In the genomic region with DNA sequence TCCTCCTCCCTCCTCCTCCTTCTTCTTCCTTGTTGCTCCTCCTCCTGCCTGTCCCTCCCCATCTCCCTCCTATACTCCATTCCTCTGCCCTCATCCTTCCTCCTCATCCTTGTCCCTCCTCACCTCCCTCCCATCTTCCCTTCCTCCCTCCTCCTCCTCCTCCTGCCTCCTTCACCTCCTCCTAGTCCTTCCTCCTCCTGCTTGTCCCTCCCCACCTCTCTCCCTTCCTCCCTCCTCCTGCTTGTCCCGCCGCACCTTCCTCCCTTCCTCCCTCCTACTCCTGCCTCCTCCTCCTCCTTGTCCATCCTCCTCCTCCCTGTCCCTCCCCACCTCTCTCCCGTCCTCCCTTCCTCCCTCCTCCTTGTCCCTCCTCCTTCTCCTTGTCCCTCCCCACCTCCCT, we compare ENCODE assay signal across 28 cellular contexts.
DNase-seq lines count a peak whose midpoint lies in the region; ATAC-seq, FAIRE-seq and TF ChIP-seq lines count a peak whose summit lies in the region.
"Had no signal": no experiment of that assay in that cellular context is flagged by ENCODE, and none has a peak within 500 bp of the region (broad histone marks: within the 10 kb centered on the region; RNA-seq: fewer than 3 reads in every experiment).

No MANE protein-coding gene starts in this region.

- H3K4me1 ChIP-seq in heart right ventricle = no peaks in the 10 kb centered on the region
- no peaks in the 10 kb centered on the region for H3K4me1 ChIP-seq in GM12878 (ENCODE audit: control insufficient read depth, insufficient read depth, low read length)
- H3K4me1 ChIP-seq in kidney (ENCODE audit: control insufficient read depth in 1 of 2, insufficient read depth in 1 of 2, low read depth in 1 of 2, low read length in 2 of 2) = peaks cover 3 to 12% of the 10 kb centered on the region in 2 donors
- no peaks in the 10 kb centered on the region for H3K4me1 ChIP-seq in Caco-2
- H3K4me1 ChIP-seq: A549 had no signal

- no peak overlapping the region for H2AFZ ChIP-seq in GM12878 (ENCODE audit: control insufficient read depth, low read depth, low read length)

- TF ChIP-seq EP300 in GM12878 (IDR thresholded peaks at IDR 0.05; ENCODE audit: borderline replicate concordance in 1 of 2, control insufficient read depth in 1 of 2, low read depth in 2 of 2, low read length in 2 of 2) = no peak

- WGBS in heart right ventricle, 2 donors = 43 to 48% methylated on average over 3 of the region's 3 CpGs
- 0% methylated on average over 1 of the region's 3 CpGs for WGBS in GM12878 (ENCODE audit: insufficient coverage, insufficient replicate concordance, low lambda C conversion rate, missing lambda C conversion rate)

- no peaks in the 10 kb centered on the region for H3K36me3 Mint-ChIP-seq in osteocyte (ENCODE audit: unreplicated experiment)
- H3K36me3 Mint-ChIP-seq in Caco-2 (ENCODE audit: insufficient read depth, unreplicated experiment) = no peaks in the 10 kb centered on the region
- H3K36me3 Mint-ChIP-seq: CD14-positive monocyte; CD8-positive, alpha-beta memory T cell had no signal

- TF ChIP-seq POLR2A in GM12878 (IDR thresholded peaks at IDR 0.05; ENCODE audit: low read depth, low read length) = no peak

- in situ Hi-C loops in GM12878 (cut with MboI) = no loop called here

- RAD21 ChIA-PET in GM12878 (lab: Charles Lee; ENCODE audit: unreplicated experiment) = no interaction called here

- no peak overlapping the region for H3K9ac ChIP-seq in GM12878 (ENCODE audit: control insufficient read depth, insufficient read depth, low read length)
- H3K9ac ChIP-seq in kidney (ENCODE audit: low read length in 2 of 2) = no peak overlapping the region
- H3K9ac ChIP-seq: BLaER1 treated with 17β-estradiol and CSF1 and Interleukin-3, amounts not matched to agents 10 nM and 100 nM had no signal

- H3K36me3 ChIP-seq in heart right ventricle = no peaks in the 10 kb centered on the region
- H3K36me3 ChIP-seq in GM12878 (ENCODE audit: control insufficient read depth in 2 of 2, insufficient read depth in 2 of 2, low read length in 1 of 2) = no peaks in the 10 kb centered on the region
- no peaks in the 10 kb centered on the region for H3K36me3 ChIP-seq in kidney (ENCODE audit: control insufficient read depth in 1 of 2, insufficient read depth in 2 of 2, low read length in 2 of 2)
- H3K36me3 ChIP-seq in Caco-2 (ENCODE audit: control insufficient read depth, insufficient read depth, low read length) = no peaks in the 10 kb centered on the region
- H3K36me3 ChIP-seq: BE2C; BLaER1 treated with 17β-estradiol and CSF1 and Interleukin-3, amounts not matched to agents 10 nM and 100 nM had no signal

- TF ChIP-seq CTCF in heart right ventricle (IDR thresholded peaks at IDR 0.05) (no peak), GM12878 (IDR thresholded peaks at IDR 0.05 in 2 of 3, conservative IDR thresholded peaks at IDR 0.05 in 1 of 3; ENCODE audit: control insufficient read depth in 2 of 3, extremely low read depth in 1 of 3, insufficient read depth in 1 of 3, low read depth in 3 of 3, low read length in 3 of 3) (no peak), kidney (IDR thresholded peaks at IDR 0.05; ENCODE audit: borderline replicate concordance, extremely low read depth, insufficient read depth) (no peak), osteocyte (IDR thresholded peaks at IDR 0.05) (no peak), Caco-2 (IDR thresholded peaks at IDR 0.05; ENCODE audit: insufficient read depth in 1 of 2, low read depth in 1 of 2, low read length in 1 of 2, severe bottlenecking in 1 of 2, unreplicated experiment in 1 of 2) (no peak)

- H4K20me1 ChIP-seq in GM12878 (ENCODE audit: control insufficient read depth, insufficient read depth) = no peaks in the 10 kb centered on the region
- H4K20me1 ChIP-seq: BLaER1 treated with 17β-estradiol and CSF1 and Interleukin-3, amounts not matched to agents 10 nM and 100 nM had no signal

- H3K9me3 ChIP-seq in heart right ventricle (no peaks in the 10 kb centered on the region), GM12878 (replicated peaks; ENCODE audit: control insufficient read depth, insufficient read depth, low read length) (no peaks in the 10 kb centered on the region), kidney (ENCODE audit: control insufficient read depth in 1 of 2, low read length in 2 of 2) (no peaks in the 10 kb centered on the region), Caco-2 (no peaks in the 10 kb centered on the region)
- H3K9me3 ChIP-seq: A549; BE2C; BLaER1 treated with 17β-estradiol and CSF1 and Interleukin-3, amounts not matched to agents 10 nM and 100 nM had no signal

- H3K9me3 Mint-ChIP-seq in osteocyte (ENCODE audit: unreplicated experiment) (no peaks in the 10 kb centered on the region), Caco-2 (ENCODE audit: unreplicated experiment) (no peaks in the 10 kb centered on the region)
- H3K9me3 Mint-ChIP-seq: CD4-positive, alpha-beta T cell; CD8-positive, alpha-beta memory T cell; GM23338; HFFc6 had no signal

- FAIRE-seq in GM12878 (lab: Jason Lieb, UNC) = no peak
- no peak for FAIRE-seq in kidney (lab: Jason Lieb, UNC)
- FAIRE-seq: A549, GM12891, GM18507, H54 had no signal

- no peaks in the 10 kb centered on the region for H3K79me2 ChIP-seq in GM12878 (ENCODE audit: control insufficient read depth, insufficient read depth, low read length)

- no peak overlapping the region for H3K4me2 ChIP-seq in GM12878 (ENCODE audit: control insufficient read depth, insufficient read depth)
- H3K4me2 ChIP-seq: A549, GM23338 had no signal

- CTCF ChIA-PET in GM12878 (lab: Yijun Ruan, JAX) (no interaction called here), Caco-2 (lab: Charles Lee) (no interaction called here)

- H3K4me3 ChIP-seq in heart right ventricle (no peak overlapping the region), GM12878 (no peak overlapping the region), kidney (ENCODE audit: low read length in 2 of 2) (no peak overlapping the region), Caco-2 (ENCODE audit: low read depth, low read length) (no peak overlapping the region)
- H3K4me3 ChIP-seq: A549; BLaER1 treated with 17β-estradiol and CSF1 and Interleukin-3, amounts not matched to agents 10 nM and 100 nM; GM23338 had no signal

- no peak for ATAC-seq in heart right ventricle
- no peak for ATAC-seq in GM12878
- ATAC-seq in HG03196 (IDR thresholded peaks at IDR 0.05; ENCODE audit: unreplicated experiment) = no peak

- BruUV-seq in GM12878 (replicated peaks; lab: Mats Ljungman, UMichigan) = no TSS peak
- no TSS peak for BruUV-seq in Caco-2 (replicated peaks; lab: Mats Ljungman, UMichigan)

- H3K27me3 ChIP-seq in heart right ventricle (peaks cover 0 to 84% (median 54%) of the 10 kb centered on the region in 7 donors), GM12878 (replicated peaks in 1 of 2; ENCODE audit: control insufficient read depth in 2 of 2, insufficient read depth in 2 of 2, low read length in 1 of 2) (peaks cover 0 to 4% of the 10 kb centered on the region in 2 experiments; a peak in 2 of 4 replicates), Caco-2 (replicated peaks; ENCODE audit: control insufficient read depth, insufficient read depth, low read length) (no peaks in the 10 kb centered on the region; the same call in 1 of the 2 replicates)
- H3K27me3 ChIP-seq: BE2C had no signal

- H3K27ac ChIP-seq in heart right ventricle (no peak overlapping the region), GM12878 (ENCODE audit: control insufficient read depth, insufficient read depth) (no peak overlapping the region), kidney (ENCODE audit: low read depth in 2 of 2, low read length in 2 of 2) (no peak overlapping the region)
- H3K27ac ChIP-seq: 22Rv1; A549; BLaER1 treated with 17β-estradiol and CSF1 and Interleukin-3, amounts not matched to agents 10 nM and 100 nM had no signal

- H3K27ac Mint-ChIP-seq in osteocyte (ENCODE audit: unreplicated experiment) (no peak overlapping the region), Caco-2 (ENCODE audit: unreplicated experiment) (no peak overlapping the region)
- H3K27ac Mint-ChIP-seq: CD4-positive, alpha-beta T cell; GM23338; HFFc6 had no signal

- TF ChIP-seq RAD21 in GM12878 (IDR thresholded peaks at IDR 0.05; ENCODE audit: insufficient read depth, low read depth, low read length) = no peak

- SMC1A ChIA-PET in GM12878 (lab: Charles Lee; ENCODE audit: uncharacterized antibody, unreplicated experiment) = no interaction called here

- intact Hi-C loops in cardiac septum (cut with DNase I) = no loop called here
- intact Hi-C loops in heart right ventricle (cut with DNase I) = no loop called here
- intact Hi-C loops in GM12878 (cut with micrococcal nuclease; ENCODE audit: unreplicated experiment) = no loop called here
- intact Hi-C loops in kidney (cut with DNase I) = no loop called here
- intact Hi-C loops in Caco-2 (cut with micrococcal nuclease; ENCODE audit: unreplicated experiment) = no loop called here

- H3K27me3 Mint-ChIP-seq in osteocyte (ENCODE audit: unreplicated experiment) (peaks cover 29% of the 10 kb centered on the region), Caco-2 (ENCODE audit: insufficient read depth, unreplicated experiment) (peaks cover 12% of the 10 kb centered on the region)

- H3K4me1 Mint-ChIP-seq in osteocyte (ENCODE audit: unreplicated experiment) = peaks cover 2% of the 10 kb centered on the region
- no peaks in the 10 kb centered on the region for H3K4me1 Mint-ChIP-seq in Caco-2 (ENCODE audit: low read depth, unreplicated experiment)
- H3K4me1 Mint-ChIP-seq: CD14-positive monocyte; CD8-positive, alpha-beta memory T cell had no signal

- H3K4me3 Mint-ChIP-seq in osteocyte (ENCODE audit: unreplicated experiment) (no peak overlapping the region), Caco-2 (ENCODE audit: unreplicated experiment) (no peak overlapping the region)
- H3K4me3 Mint-ChIP-seq: CD14-positive monocyte; CD4-positive, alpha-beta T cell; CD8-positive, alpha-beta memory T cell; GM23338; HFFc6 had no signal

- peak; percentile 10 for DNase-seq in cardiac septum (ENCODE audit: low spot score)
- no peak for DNase-seq in heart right ventricle
- DNase-seq in GM12878 (ENCODE audit: low read depth, low spot score) = no peak
- DNase-seq in kidney = peak; percentile 7
- DNase-seq in osteocyte (ENCODE audit: extremely low spot score, unreplicated experiment) = peak; percentile 36
- DNase-seq in Caco-2 = no peak
- no peak for DNase-seq in NCI-H774 (lab: John Stamatoyannopoulos, UW)
- DNase-seq: ACHN; AML-193; BE2C; CD4-positive, alpha-beta T cell; CD8-positive, alpha-beta memory T cell; COR-L47; DMS153; DMS79; EL; GDM1; HCEC 1CT; HFFc6 had no signal

- POLR2A ChIA-PET in GM12878 (lab: Charles Lee) = interaction anchor here (0.7 kb wide), 1 partner anchor 324 kb away, joined by 5 read pairs; no protein-coding TSS in a partner anchor
- POLR2A ChIA-PET in Caco-2 (lab: Charles Lee) = no interaction called here

TF ChIP-seq in GM12878, 131 proteins besides CTCF, POLR2A, EP300 and RAD21:
- TF ChIP-seq NFXL1 (IDR thresholded peaks at IDR 0.05; ENCODE audit: borderline replicate concordance) (peak; percentile 73; the same call in 1 of the 2 replicates), BMI1 (IDR thresholded peaks at IDR 0.05; ENCODE audit: borderline replicate concordance) (no peak), HDGF (IDR thresholded peaks at IDR 0.05) (peak; percentile 47; the same call in 1 of the 2 replicates)

Comparison
In these comparisons a context has a peak if more than half of its experiments do, and no peak if none do; other contexts are left out.
1. DNase-seq: peak in cardiac septum (single experiment), kidney (single experiment) and osteocyte (single experiment); none in heart right ventricle (0 of 2), GM12878 (single experiment), Caco-2 (0 of 2) and NCI-H774 (single experiment).